Comparison of ENCODE assay signal across 11 cellular contexts in genomic region chr21:45421071-45421845, GRCh38. TPM values are rescaled to one million over a fixed set of nuclear protein-coding genes. Genes with fewer than 3 reads are reported as not detected.
DNase-seq lines count a peak whose midpoint lies in the region; ATAC-seq and TF ChIP-seq lines count a peak whose summit lies in the region.
"Had no signal": no experiment of that assay in that cellular context is flagged by ENCODE, and none has a peak within 500 bp of the region (broad histone marks: within the 10 kb centered on the region; RNA-seq: fewer than 3 reads in every experiment).

No MANE protein-coding gene starts in this region.

- no peaks in the 10 kb centered on the region for H3K36me3 ChIP-seq in right lobe of liver

- no peak for TF ChIP-seq CTCF in right lobe of liver (IDR thresholded peaks at IDR 0.05)

- no peaks in the 10 kb centered on the region for H3K4me1 ChIP-seq in right lobe of liver

- POLR2A ChIA-PET in HEK293T (lab: Yijun Ruan, JAX): no interaction called here

- no peak overlapping the region for H3K4me3 ChIP-seq in right lobe of liver

- DNase-seq in NCI-H82 (lab: John Stamatoyannopoulos, UW) (peak; percentile 29), NCI-H82 treated with DMSO at 0.1 percent for 48 hours (lab: John Stamatoyannopoulos, UW; ENCODE audit: unreplicated experiment) (no peak), cerebellum (ENCODE audit: low spot score) (peak; percentile 75), right lobe of liver (peak in 2 of 3 donors; percentile 23 to 55), HEK293T (ENCODE audit: extremely low spot score) (no peak)
- DNase-seq: activated T-cell treated with anti-CD3 and anti-CD28 coated beads for 4 hours; NCI-H774; stimulated activated CD4-positive, alpha-beta T cell treated with anti-CD3 and anti-CD28 coated beads, Interleukin-2, amount 100 ng/mL, for 24 hours had no signal

- WGBS in right lobe of liver (ENCODE audit: insufficient coverage, low coverage, low lambda C conversion rate, missing lambda C conversion rate): 91% methylated on average over 9 of the region's 25 CpGs

- H3K27me3 ChIP-seq in right lobe of liver: no peaks in the 10 kb centered on the region

- TF ChIP-seq POLR2A in right lobe of liver (IDR thresholded peaks at IDR 0.05): no peak

- intact Hi-C loops in right lobe of liver (cut with DNase I): loop anchor here (10.0 kb wide), 1 partner anchor 276 kb away; no protein-coding TSS in a partner anchor

- no peaks in the 10 kb centered on the region for H3K9me3 ChIP-seq in right lobe of liver

- CTCF ChIA-PET in HEK293T (lab: Yijun Ruan, JAX): no interaction called here

- ATAC-seq in right lobe of liver (no peak), HG03460 (IDR thresholded peaks at IDR 0.05; ENCODE audit: unreplicated experiment) (no peak), GM18867 (IDR thresholded peaks at IDR 0.05; ENCODE audit: unreplicated experiment) (no peak), HG02970 (IDR thresholded peaks at IDR 0.05; ENCODE audit: low FRiP score, unreplicated experiment) (no peak)

- H3K27ac ChIP-seq in right lobe of liver: no peak overlapping the region

TF ChIP-seq in HEK293T, 16 proteins besides CTCF, POLR2A, EP300 and RAD21:
- TF ChIP-seq PKNOX1 (IDR thresholded peaks at IDR 0.05) (no peak), FOXK2 (IDR thresholded peaks at IDR 0.05) (no peak), ELF4 (IDR thresholded peaks at IDR 0.05) (no peak), SP1 (IDR thresholded peaks at IDR 0.05) (no peak), FOXA1 (IDR thresholded peaks at IDR 0.05) (no peak)
TF ChIP-seq in HEK293T: peak in this region for 0.

RNA-seq across cellular contexts. Expression of gene COL18A1, which starts 16.3 kb away (rescaled TPM):
- 25.2 TPM for total RNA-seq in cerebellum
- total RNA-seq in right lobe of liver: 100 to 1,000 TPM; 261 to 487 (median 297) TPM

Comparison
In these comparisons a context has a peak if more than half of its experiments do, and no peak if none do; other contexts are left out.
1. DNase-seq: peak in NCI-H82 (single experiment), cerebellum (single experiment) and right lobe of liver (2 of 3); none in NCI-H82 treated with DMSO at 0.1 percent for 48 hours (single experiment) and HEK293T (single experiment).